Comparison of ENCODE assay signal across 22 cellular contexts in the genomic region with DNA sequence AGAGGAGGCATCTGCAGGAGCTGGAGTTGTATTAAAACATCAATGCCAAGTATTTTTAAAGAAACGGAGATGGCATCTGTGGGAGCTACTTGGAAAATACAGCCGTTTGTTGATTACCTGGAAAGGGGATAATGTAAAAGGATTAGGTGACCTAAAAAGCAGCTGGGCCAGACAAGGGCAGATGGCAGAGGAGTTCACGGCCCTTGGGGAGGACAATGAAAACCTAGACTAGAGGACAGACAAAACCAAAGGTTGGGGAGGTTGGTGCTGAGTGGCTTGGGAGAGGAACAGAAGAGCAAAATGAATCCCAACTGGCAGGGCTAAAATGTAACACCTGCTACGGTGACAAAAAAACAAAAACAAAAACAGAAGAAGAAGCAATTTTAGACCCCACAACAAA.
DNase-seq lines count a peak whose midpoint lies in the region; ATAC-seq and TF ChIP-seq lines count a peak whose summit lies in the region.
"Had no signal": no experiment of that assay in that cellular context is flagged by ENCODE, and none has a peak within 500 bp of the region (broad histone marks: within the 10 kb centered on the region; RNA-seq: fewer than 3 reads in every experiment).

No MANE protein-coding gene starts in this region.

- H3K79me2 ChIP-seq in H9 (ENCODE audit: insufficient read depth, low read length) = no peaks in the 10 kb centered on the region

- no peak overlapping the region for H2BK12ac ChIP-seq in H9 (ENCODE audit: insufficient read length, low read depth, low read length)

- H3K36me3 Mint-ChIP-seq in H9 (ENCODE audit: insufficient read depth in 1 of 3, low read depth in 3 of 3) (peaks cover 0 to 4% (median 3%) of the 10 kb centered on the region in 3 experiments; a peak in 4 of 7 replicates), glutamatergic neuron (ENCODE audit: unreplicated experiment) (no peaks in the 10 kb centered on the region)
- H3K36me3 Mint-ChIP-seq: T-cell had no signal

- H3K9me3 Mint-ChIP-seq in H9 = no peaks in the 10 kb centered on the region
- H3K9me3 Mint-ChIP-seq in glutamatergic neuron (ENCODE audit: unreplicated experiment) = peaks cover 7% of the 10 kb centered on the region
- H3K9me3 Mint-ChIP-seq: T-cell had no signal

- H3K36me3 ChIP-seq in heart right ventricle = no peaks in the 10 kb centered on the region

- no peak overlapping the region for H4K91ac ChIP-seq in H9 (ENCODE audit: insufficient read length, low read depth, low read length)

- H4K20me1 ChIP-seq in H9 (ENCODE audit: control insufficient read depth, insufficient read depth, insufficient read length) = no peaks in the 10 kb centered on the region

- H2AK5ac ChIP-seq in H9 (ENCODE audit: insufficient read length, low read length) = no peak overlapping the region

- no peaks in the 10 kb centered on the region for H3K27me3 ChIP-seq in H9 (ENCODE audit: insufficient read depth, low read length)
- no peaks in the 10 kb centered on the region for H3K27me3 ChIP-seq in right cardiac atrium (ENCODE audit: control insufficient read depth, insufficient read depth)
- no peaks in the 10 kb centered on the region for H3K27me3 ChIP-seq in heart right ventricle

- TF ChIP-seq CTCF in H9 (conservative IDR thresholded peaks at IDR 0.05) = no peak
- no peak for TF ChIP-seq CTCF in glutamatergic neuron (IDR thresholded peaks at IDR 0.05; ENCODE audit: partially characterized antibody, unreplicated experiment)
- TF ChIP-seq CTCF in heart right ventricle (IDR thresholded peaks at IDR 0.05) = no peak

- H4K5ac ChIP-seq in H9 (ENCODE audit: insufficient read length, low read depth, low read length) = no peak overlapping the region

- H3K27ac ChIP-seq in H9 (ENCODE audit: insufficient read length, low read depth, low read length) (no peak overlapping the region), right cardiac atrium (ENCODE audit: low read length) (no peak overlapping the region), heart right ventricle (no peak overlapping the region)
- H3K27ac ChIP-seq: RWPE1 had no signal

- H3K4me1 Mint-ChIP-seq in H9 (peaks cover 21% of the 10 kb centered on the region in 2 experiments), glutamatergic neuron (ENCODE audit: low read depth, unreplicated experiment) (peaks cover 28% of the 10 kb centered on the region)
- H3K4me1 Mint-ChIP-seq: T-cell had no signal

- no peaks in the 10 kb centered on the region for H3K27me3 Mint-ChIP-seq in H9 (ENCODE audit: low read depth)
- peaks cover 5% of the 10 kb centered on the region for H3K27me3 Mint-ChIP-seq in glutamatergic neuron (ENCODE audit: unreplicated experiment)

- H3K79me1 ChIP-seq in H9 (ENCODE audit: insufficient read depth, low read depth, low read length, poor library complexity, severe bottlenecking) = no peaks in the 10 kb centered on the region

- no CpG with 5 or more reads among the region's 4 CpGs for WGBS in H9 (ENCODE audit: extremely low coverage, insufficient read length, low lambda C conversion rate)
- WGBS in right cardiac atrium = 86% methylated on average over 4 of the region's 4 CpGs
- 91 to 92% methylated on average over 4 of the region's 4 CpGs for WGBS in heart right ventricle, 2 donors

- no peak overlapping the region for H3K4me3 ChIP-seq in right cardiac atrium (ENCODE audit: low read length)
- H3K4me3 ChIP-seq in heart right ventricle = no peak overlapping the region

- no peak overlapping the region for H4K8ac ChIP-seq in H9 (replicated peaks; ENCODE audit: insufficient read length, low read depth, low read length)

- H3K4me2 ChIP-seq in H9 (ENCODE audit: insufficient read depth, insufficient read length, low read length) = no peak overlapping the region

- H3K9ac ChIP-seq in H9 (ENCODE audit: extremely low read depth, insufficient read length, low read length) = no peak overlapping the region

- no peak overlapping the region for H3K14ac ChIP-seq in H9 (ENCODE audit: insufficient read depth, low read length)

- no peaks in the 10 kb centered on the region for H3K23me2 ChIP-seq in H9 (ENCODE audit: insufficient read length, low read depth, low read length, poor library complexity, severe bottlenecking)

- no peak overlapping the region for H3K18ac ChIP-seq in H9 (ENCODE audit: insufficient read length, low read depth, low read length)

- no peak overlapping the region for H3T11ph ChIP-seq in H9 (ENCODE audit: low read length)

- no peak overlapping the region for H2BK5ac ChIP-seq in H9 (ENCODE audit: insufficient read length, low read length)

- no peak overlapping the region for H2BK20ac ChIP-seq in H9 (ENCODE audit: low read depth, low read length, poor library complexity, severe bottlenecking)

- H2BK15ac ChIP-seq in H9 (ENCODE audit: low read depth, low read length) = no peak overlapping the region

- DNase-seq in DMS 273 (lab: John Stamatoyannopoulos, UW; ENCODE audit: unreplicated experiment) = peak; percentile 60
- no peak for DNase-seq in H9
- peak; percentile 95 for DNase-seq in NCI-H82 (lab: John Stamatoyannopoulos, UW)
- DNase-seq in glutamatergic neuron = no peak
- DNase-seq in NCI-H69 (lab: John Stamatoyannopoulos, UW) = no peak
- DNase-seq in right cardiac atrium = no peak
- no peak for DNase-seq in heart right ventricle
- DNase-seq: Calu3, GOT3, HCEC 1CT, NCI-H1092, NCI-H1417 treated with DMSO at 0.1 percent for 48 hours, NCI-H1694 treated with DMSO at 0.1 percent for 48 hours, NCI-H2081 treated with DMSO at 0.1 percent for 48 hours, NCI-H226, NCI-H510A, NCI-H774, SHP77, T-cell had no signal

- no peak for ATAC-seq in GM18511 (IDR thresholded peaks at IDR 0.05; ENCODE audit: unreplicated experiment)
- no peak for ATAC-seq in right cardiac atrium
- no peak for ATAC-seq in heart right ventricle
- ATAC-seq: Panc1, T-cell had no signal

- intact Hi-C loops in right cardiac atrium (cut with DNase I) (no loop called here), heart right ventricle (cut with DNase I) (no loop called here)

- H3K23ac ChIP-seq in H9 (ENCODE audit: insufficient read length, low read depth, low read length) = no peak overlapping the region

- no peak overlapping the region for H3K4ac ChIP-seq in H9 (ENCODE audit: low read depth, low read length)

- H3K4me3 Mint-ChIP-seq in H9 (no peak overlapping the region), glutamatergic neuron (ENCODE audit: unreplicated experiment) (peak overlapping the region; percentile 53)
- H3K4me3 Mint-ChIP-seq: T-cell had no signal

- peaks cover 3% of the 10 kb centered on the region; the same call in 1 of the 2 replicates for H3K4me1 ChIP-seq in H9 (ENCODE audit: insufficient read depth, low read length)
- no peaks in the 10 kb centered on the region for H3K4me1 ChIP-seq in right cardiac atrium (ENCODE audit: control insufficient read depth, insufficient read depth, low read length)
- peaks cover 0 to 12% (median 9%) of the 10 kb centered on the region in 9 donors for H3K4me1 ChIP-seq in heart right ventricle

- H2BK120ac ChIP-seq in H9 (ENCODE audit: low read depth, low read length, poor library complexity, severe bottlenecking) = no peak overlapping the region

- H2AFZ ChIP-seq in H9 (ENCODE audit: low read length) = no peak overlapping the region

- H3K27ac Mint-ChIP-seq in H9 (peak overlapping the region in 2 of 3 experiments; percentile 29 to 46; a peak in 4 of 7 replicates), glutamatergic neuron (ENCODE audit: unreplicated experiment) (peak overlapping the region; percentile 79)
- H3K27ac Mint-ChIP-seq: T-cell had no signal

- no peak overlapping the region for H3K56ac ChIP-seq in H9 (ENCODE audit: insufficient read length, low read depth, low read length)

- H3K9me3 ChIP-seq in H9 (ENCODE audit: control insufficient read depth, low read depth, low read length) (no peaks in the 10 kb centered on the region), right cardiac atrium (ENCODE audit: control insufficient read depth, low read length) (no peaks in the 10 kb centered on the region), heart right ventricle (no peaks in the 10 kb centered on the region)

Comparison
In these comparisons a context has a peak if more than half of its experiments do, and no peak if none do; other contexts are left out.
1. DNase-seq: peak in DMS 273 (single experiment) and NCI-H82 (single experiment); none in H9 (single experiment), glutamatergic neuron (single experiment), NCI-H69 (single experiment), right cardiac atrium (0 of 3) and heart right ventricle (0 of 2).